In genomic region chr4:54254116-54254914, GRCh38 we compare ENCODE assay signal across 26 cellular contexts. TPM values are rescaled to one million over a fixed set of nuclear protein-coding genes. Genes with fewer than 3 reads are reported as not detected.
DNase-seq lines count a peak whose midpoint lies in the region; ATAC-seq and TF ChIP-seq lines count a peak whose summit lies in the region.
"Had no signal": no experiment of that assay in that cellular context is flagged by ENCODE, and none has a peak within 500 bp of the region (broad histone marks: within the 10 kb centered on the region; RNA-seq: fewer than 3 reads in every experiment).

No MANE protein-coding gene starts in this region.

- no peak overlapping the region for H3K23ac ChIP-seq in mesendoderm (ENCODE audit: low read length)

- peaks cover 2 to 10% (median 7%) of the 10 kb centered on the region in 5 experiments for H3K9me3 Mint-ChIP-seq in brain
- no peaks in the 10 kb centered on the region for H3K9me3 Mint-ChIP-seq in activated CD8-positive, alpha-beta memory T cell treated with anti-CD3 and anti-CD28 coated beads, Interleukin-2, amount 10 ng/mL, durations not matched to agents 7 days and 5 days (ENCODE audit: low read depth)
- H3K9me3 Mint-ChIP-seq: activated naive CD4-positive, alpha-beta T cell treated with anti-CD3 and anti-CD28 coated beads, Interleukin-2, amount 50 U/mL, for 72 hours; natural killer cell treated with Interleukin-12 subunit alpha and Interleukin-12 subunit beta and Interleukin-15 and Interleukin-18, amount 100 ng/mL, for 72 hours had no signal

- H2AK5ac ChIP-seq in mesendoderm (ENCODE audit: low read length) = no peak overlapping the region

- no peak overlapping the region for H4K8ac ChIP-seq in mesendoderm (ENCODE audit: low read depth, low read length)

- H3K4me3 Mint-ChIP-seq in brain = no peak overlapping the region
- H3K4me3 Mint-ChIP-seq in activated CD8-positive, alpha-beta memory T cell treated with anti-CD3 and anti-CD28 coated beads, Interleukin-2, amount 10 ng/mL, durations not matched to agents 7 days and 5 days = no peak overlapping the region
- H3K4me3 Mint-ChIP-seq: H9; immature natural killer cell; natural killer cell treated with Interleukin-12 subunit alpha and Interleukin-12 subunit beta and Interleukin-15 and Interleukin-18, amount 100 ng/mL, for 72 hours; T-cell had no signal

- H3K4ac ChIP-seq in mesendoderm (ENCODE audit: low read depth, low read length) = no peak overlapping the region

- H2BK5ac ChIP-seq in mesendoderm (ENCODE audit: low read length) = no peak overlapping the region

- H3K36me3 ChIP-seq in HUES48 (ENCODE audit: control insufficient read depth, insufficient read depth, low read length) (no peaks in the 10 kb centered on the region), mesendoderm (ENCODE audit: control insufficient read depth, insufficient read depth, low read length) (no peaks in the 10 kb centered on the region)
- H3K36me3 ChIP-seq: brain microvascular endothelial cell, left ventricle myocardium inferior, upper lobe of right lung had no signal

- H3K4me1 Mint-ChIP-seq in brain = no peaks in the 10 kb centered on the region
- no peaks in the 10 kb centered on the region for H3K4me1 Mint-ChIP-seq in activated CD8-positive, alpha-beta memory T cell treated with anti-CD3 and anti-CD28 coated beads, Interleukin-2, amount 10 ng/mL, durations not matched to agents 7 days and 5 days
- H3K4me1 Mint-ChIP-seq: immature natural killer cell, T-cell had no signal

- no peaks in the 10 kb centered on the region for H3K79me1 ChIP-seq in mesendoderm (ENCODE audit: low read length)

- no peak overlapping the region for H2BK120ac ChIP-seq in mesendoderm (ENCODE audit: low read depth, low read length)

- no peak overlapping the region for H3K9ac ChIP-seq in HUES48 (ENCODE audit: low read depth, low read length)
- H3K9ac ChIP-seq in mesendoderm (ENCODE audit: low read length) = no peak overlapping the region

- peaks cover 4% of the 10 kb centered on the region for H3K27me3 Mint-ChIP-seq in brain
- peaks cover 2% of the 10 kb centered on the region for H3K27me3 Mint-ChIP-seq in activated CD8-positive, alpha-beta memory T cell treated with anti-CD3 and anti-CD28 coated beads, Interleukin-2, amount 10 ng/mL, durations not matched to agents 7 days and 5 days

- peak; percentile 22 for DNase-seq in AG10803 (ENCODE audit: low read depth)
- peak; percentile 86 for DNase-seq in mesendoderm
- no peak for DNase-seq in activated CD4-positive, alpha-beta T cell treated with anti-CD3 and anti-CD28 coated beads, Interleukin-2, amount 50 U/mL, for 1 hour
- DNase-seq in activated CD8-positive, alpha-beta memory T cell treated with anti-CD3 and anti-CD28 coated beads, Interleukin-2, amount 10 ng/mL, durations not matched to agents 7 days and 5 days = no peak
- no peak for DNase-seq in T-helper 9 cell
- DNase-seq: activated CD4-positive, alpha-beta T cell treated with anti-CD3 and anti-CD28 coated beads for 4 hours; brain microvascular endothelial cell; H9; immature natural killer cell; KG1; left ventricle myocardium inferior; NCI-H1694; NCI-H2227 treated with DMSO at 0.1 percent for 48 hours; NCI-H774; SHP77; stimulated activated CD4-positive, alpha-beta T cell treated with anti-CD3 and anti-CD28 coated beads, Interleukin-1b, Interleukin-23, amount 100 ng/mL, for 48 hours; substantia nigra; T-cell; upper lobe of right lung had no signal

- H3K27me3 ChIP-seq in HUES48 (ENCODE audit: control insufficient read depth, insufficient read depth, low read length) (no peaks in the 10 kb centered on the region), mesendoderm (ENCODE audit: insufficient read depth, low read length, poor library complexity) (no peaks in the 10 kb centered on the region)
- H3K27me3 ChIP-seq: brain microvascular endothelial cell, upper lobe of right lung had no signal

- H3K4me2 ChIP-seq in mesendoderm (ENCODE audit: low read length) = no peak overlapping the region

- peaks cover 13% of the 10 kb centered on the region for H3K4me1 ChIP-seq in HUES48 (ENCODE audit: control insufficient read depth, insufficient read depth, low read length)
- H3K4me1 ChIP-seq in mesendoderm (ENCODE audit: control insufficient read depth, low read depth, low read length) = peaks cover 2% of the 10 kb centered on the region
- H3K4me1 ChIP-seq: upper lobe of right lung had no signal

- peak overlapping the region in 3 of 5 experiments; percentile 48 to 68 (median 57) for H3K27ac Mint-ChIP-seq in brain
- H3K27ac Mint-ChIP-seq in activated CD8-positive, alpha-beta memory T cell treated with anti-CD3 and anti-CD28 coated beads, Interleukin-2, amount 10 ng/mL, durations not matched to agents 7 days and 5 days = no peak overlapping the region
- H3K27ac Mint-ChIP-seq: activated naive CD4-positive, alpha-beta T cell treated with anti-CD3 and anti-CD28 coated beads, Interleukin-2, amount 50 U/mL, for 72 hours; immature natural killer cell; natural killer cell treated with Interleukin-12 subunit alpha and Interleukin-12 subunit beta and Interleukin-15 and Interleukin-18, amount 100 ng/mL, for 72 hours; T-cell had no signal

- H4K5ac ChIP-seq in mesendoderm (ENCODE audit: low read length) = no peak overlapping the region

- no peaks in the 10 kb centered on the region for H3K36me3 Mint-ChIP-seq in brain
- no peaks in the 10 kb centered on the region for H3K36me3 Mint-ChIP-seq in activated CD8-positive, alpha-beta memory T cell treated with anti-CD3 and anti-CD28 coated beads, Interleukin-2, amount 10 ng/mL, durations not matched to agents 7 days and 5 days
- H3K36me3 Mint-ChIP-seq: activated naive CD4-positive, alpha-beta T cell treated with anti-CD3 and anti-CD28 coated beads, Interleukin-2, amount 50 U/mL, for 72 hours; immature natural killer cell; natural killer cell treated with Interleukin-12 subunit alpha and Interleukin-12 subunit beta and Interleukin-15 and Interleukin-18, amount 100 ng/mL, for 72 hours; T-cell had no signal

- peak overlapping the region; percentile 17 for H3K27ac ChIP-seq in HUES48 (ENCODE audit: low read depth, low read length)
- no peak overlapping the region for H3K27ac ChIP-seq in mesendoderm (ENCODE audit: low read depth, low read length)
- H3K27ac ChIP-seq: brain microvascular endothelial cell, C4-2B, left ventricle myocardium inferior, upper lobe of right lung had no signal

- no CpG with 5 or more reads among the region's 7 CpGs for WGBS in mesendoderm (ENCODE audit: extremely low coverage, insufficient coverage, low lambda C conversion rate)

- ATAC-seq in activated CD8-positive, alpha-beta memory T cell treated with anti-CD3 and anti-CD28 coated beads, Interleukin-2, amount 10 ng/mL, durations not matched to agents 7 days and 5 days = no peak
- no peak for ATAC-seq in HG02763 (IDR thresholded peaks at IDR 0.05; ENCODE audit: unreplicated experiment)
- ATAC-seq: activated naive CD4-positive, alpha-beta T cell treated with anti-CD3 and anti-CD28 coated beads, Interleukin-2, amount 50 U/mL, for 72 hours; natural killer cell treated with Interleukin-12 subunit alpha and Interleukin-12 subunit beta and Interleukin-15 and Interleukin-18, amount 100 ng/mL, for 72 hours; T-cell had no signal

- no peak for TF ChIP-seq CTCF in AG10803 (conservative IDR thresholded peaks at IDR 0.05; ENCODE audit: low read length)
- no peak for TF ChIP-seq CTCF in brain (conservative IDR thresholded peaks at IDR 0.05)

- no peak overlapping the region for H3K4me3 ChIP-seq in AG10803 (ENCODE audit: low read length)
- H3K4me3 ChIP-seq in HUES48 (ENCODE audit: low read depth, low read length) = no peak overlapping the region
- H3K4me3 ChIP-seq in mesendoderm (ENCODE audit: low read length) = no peak overlapping the region
- H3K4me3 ChIP-seq: left ventricle myocardium inferior, upper lobe of right lung had no signal

- H3K56ac ChIP-seq in mesendoderm (ENCODE audit: low read length) = no peak overlapping the region

- peaks cover 10% of the 10 kb centered on the region for H3K9me3 ChIP-seq in HUES48 (ENCODE audit: control insufficient read depth, insufficient read depth, low read length)
- H3K9me3 ChIP-seq: upper lobe of right lung had no signal

- CTCF ChIA-PET in activated CD8-positive, alpha-beta memory T cell treated with anti-CD3 and anti-CD28 coated beads, Interleukin-2, amount 10 ng/mL, durations not matched to agents 7 days and 5 days (lab: Charles Lee) = interaction anchor here (0.7 to 3.4 kb wide), 2 partner anchors 21 to 198 kb away, joined by 3 to 10 read pairs; no protein-coding TSS in a partner anchor

- H3K18ac ChIP-seq in mesendoderm (ENCODE audit: low read length) = no peak overlapping the region

- no peaks in the 10 kb centered on the region for H3K79me2 ChIP-seq in mesendoderm (ENCODE audit: control insufficient read depth, insufficient read depth, low read length)

- H2BK15ac ChIP-seq in mesendoderm (replicated peaks; ENCODE audit: low read depth) = no peak overlapping the region

RNA-seq across cellular contexts. Expression of gene PDGFRA, which starts 25.2 kb away (rescaled TPM):
- polyA plus RNA-seq in brain (ENCODE audit: insufficient read depth, low read depth, low replicate concordance) = 4.7 TPM
- 3.8 TPM for polyA plus RNA-seq in mesendoderm (2013, experiment 1 of 2)
- polyA plus RNA-seq in mesendoderm (2013, experiment 2 of 2) = 2.7 TPM
- not detected for total RNA-seq in activated CD8-positive, alpha-beta memory T cell treated with anti-CD3 and anti-CD28 coated beads, Interleukin-2, amount 10 ng/mL, durations not matched to agents 7 days and 5 days
- total RNA-seq: OCI-LY7 had no signal
- polyA plus RNA-seq: immature natural killer cell had no signal

Comparison
In these comparisons a context has a peak if more than half of its experiments do, and no peak if none do; other contexts are left out.
1. DNase-seq: peak in AG10803 (single experiment) and mesendoderm (single experiment); none in activated CD4-positive, alpha-beta T cell treated with anti-CD3 and anti-CD28 coated beads, Interleukin-2, amount 50 U/mL, for 1 hour (single experiment), activated CD8-positive, alpha-beta memory T cell treated with anti-CD3 and anti-CD28 coated beads, Interleukin-2, amount 10 ng/mL, durations not matched to agents 7 days and 5 days (single experiment) and T-helper 9 cell (single experiment).